10 cellular contexts compared by ENCODE assay signal in genomic region chr5:154287136-154287535, GRCh38.
DNase-seq lines count a peak whose midpoint lies in the region; ATAC-seq, FAIRE-seq and TF ChIP-seq lines count a peak whose summit lies in the region.
"Had no signal": no experiment of that assay in that cellular context is flagged by ENCODE, and none has a peak within 500 bp of the region (broad histone marks: within the 10 kb centered on the region; RNA-seq: fewer than 3 reads in every experiment).

No MANE protein-coding gene starts in this region.

- no peak for TF ChIP-seq CTCF in Calu3 (IDR thresholded peaks at IDR 0.05; ENCODE audit: unreplicated experiment)
- no peak for TF ChIP-seq CTCF in foreskin fibroblast (IDR thresholded peaks at IDR 0.05; ENCODE audit: low read depth, low read length)

- TF ChIP-seq POLR2A in GM12892 (IDR thresholded peaks at IDR 0.05; ENCODE audit: low read depth, low read length), result no peak

- H3K36me3 Mint-ChIP-seq in Calu3 (ENCODE audit: insufficient read depth, unreplicated experiment), result no peaks in the 10 kb centered on the region
- peaks cover 1% of the 10 kb centered on the region for H3K36me3 Mint-ChIP-seq in T-helper 2 cell treated with Interferon-gamma antibody and Interleukin-4, amounts not matched to agents 5 μg/mL and 100 μg/mL, for 36 hours (ENCODE audit: low read depth)

- CTCF ChIA-PET in Calu3 (lab: Charles Lee), result interaction anchor here (0.7 to 3.6 kb wide), 6 partner anchors 9 to 215 kb away, joined by 3 to 20 read pairs (median 5); partner anchors contain the start of gene GALNT10

- no TSS peak for BruUV-seq in Calu3 (replicated peaks; lab: Mats Ljungman, UMichigan)

- H3K4me3 ChIP-seq in foreskin fibroblast (ENCODE audit: low read depth in 1 of 2, low read length in 2 of 2), result no peak overlapping the region

- H3K27ac Mint-ChIP-seq in Calu3 (ENCODE audit: unreplicated experiment), result peak overlapping the region; percentile 54
- H3K27ac Mint-ChIP-seq in T-helper 2 cell treated with Interferon-gamma antibody and Interleukin-4, amounts not matched to agents 5 μg/mL and 100 μg/mL, for 36 hours, result no peak overlapping the region

- DNase-seq in Calu3 (peak; percentile 71), foreskin fibroblast (peak; percentile 70 to 82), non-pigmented ciliary epithelial cell (ENCODE audit: low read depth) (peak; percentile 78), mesenteric fat pad (ENCODE audit: low spot score) (no peak), GM12892 (ENCODE audit: insufficient read length) (no peak)
- no peak for DNase-seq in T-helper 2 cell treated with Interferon-gamma antibody and Interleukin-4, amounts not matched to agents 5 μg/mL and 100 μg/mL, for 36 hours (ENCODE audit: low spot score)
- no peak for DNase-seq in activated effector memory CD4-positive, alpha-beta T cell treated with Interleukin-2 at 50 U/mL for 16 hours
- DNase-seq: NCI-H1417 treated with DMSO at 0.1 percent for 48 hours had no signal

- H3K27me3 Mint-ChIP-seq in Calu3 (ENCODE audit: unreplicated experiment), result no peaks in the 10 kb centered on the region
- no peaks in the 10 kb centered on the region for H3K27me3 Mint-ChIP-seq in T-helper 2 cell treated with Interferon-gamma antibody and Interleukin-4, amounts not matched to agents 5 μg/mL and 100 μg/mL, for 36 hours (ENCODE audit: low read depth)

- no peaks in the 10 kb centered on the region for H3K9me3 Mint-ChIP-seq in Calu3 (ENCODE audit: low read depth, unreplicated experiment)
- no peaks in the 10 kb centered on the region for H3K9me3 Mint-ChIP-seq in T-helper 2 cell treated with Interferon-gamma antibody and Interleukin-4, amounts not matched to agents 5 μg/mL and 100 μg/mL, for 36 hours

- peaks cover 53% of the 10 kb centered on the region for H3K4me1 Mint-ChIP-seq in Calu3 (ENCODE audit: low read depth, unreplicated experiment)
- peaks cover 21% of the 10 kb centered on the region for H3K4me1 Mint-ChIP-seq in T-helper 2 cell treated with Interferon-gamma antibody and Interleukin-4, amounts not matched to agents 5 μg/mL and 100 μg/mL, for 36 hours (ENCODE audit: low read depth)

- no peak for FAIRE-seq in GM12892 (lab: Jason Lieb, UNC)

- peak; percentile 81 for ATAC-seq in SK-N-SH treated with all-trans-retinoic acid at 6 μM for 48 hours
- ATAC-seq: esophagus mucosa had no signal

- intact Hi-C loops in Calu3 (cut with micrococcal nuclease; ENCODE audit: unreplicated experiment), result loop anchor here (5.0 kb wide), 1 partner anchor 80 kb away; no protein-coding TSS in a partner anchor

- peak overlapping the region; percentile 55 for H3K4me3 Mint-ChIP-seq in Calu3 (ENCODE audit: low read depth, unreplicated experiment)
- no peak overlapping the region for H3K4me3 Mint-ChIP-seq in T-helper 2 cell treated with Interferon-gamma antibody and Interleukin-4, amounts not matched to agents 5 μg/mL and 100 μg/mL, for 36 hours

TF ChIP-seq in SK-N-SH treated with all-trans-retinoic acid at 6 μM for 48 hours, 23 proteins besides CTCF, POLR2A, EP300 and RAD21:
- peak; percentile 42; the same call in 1 of the 2 replicates for TF ChIP-seq ISL1 (CRISPR knock-in tag; IDR thresholded peaks at IDR 0.05)
- TF ChIP-seq RARB (CRISPR knock-in tag; IDR thresholded peaks at IDR 0.05), result no peak
- peak; percentile 45; the same call in 1 of the 2 replicates for TF ChIP-seq SNAI2 (CRISPR knock-in tag; IDR thresholded peaks at IDR 0.05)

Comparison
In these comparisons a context has a peak if more than half of its experiments do, and no peak if none do; other contexts are left out.
1. DNase-seq: peak in Calu3 (single experiment), foreskin fibroblast (2 of 2) and non-pigmented ciliary epithelial cell (single experiment); none in T-helper 2 cell treated with Interferon-gamma antibody and Interleukin-4, amounts not matched to agents 5 μg/mL and 100 μg/mL, for 36 hours (single experiment), mesenteric fat pad (single experiment), activated effector memory CD4-positive, alpha-beta T cell treated with Interleukin-2 at 50 U/mL for 16 hours (single experiment) and GM12892 (single experiment).